ENCODE assay signal across 25 cellular contexts in the genomic region with DNA sequence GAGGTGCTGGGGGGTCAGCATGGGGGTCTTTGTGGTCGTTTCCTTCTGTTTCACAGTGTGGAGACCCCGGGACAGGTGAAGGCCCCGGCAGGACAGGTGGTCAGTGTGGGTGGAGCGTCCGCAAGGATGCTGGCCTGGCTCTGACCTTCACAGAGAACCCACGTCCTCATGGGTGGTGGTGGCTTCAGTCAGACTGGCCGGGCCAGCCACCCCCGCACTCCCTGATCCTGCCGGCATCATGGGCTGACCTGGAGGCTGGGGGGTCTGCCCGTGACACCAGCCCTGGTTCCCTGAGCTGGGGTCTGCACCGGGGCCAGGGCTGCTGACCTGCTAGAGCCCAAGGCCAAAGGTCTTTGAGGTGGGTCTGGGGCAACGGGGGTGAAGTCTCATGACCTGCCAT. TPM values are rescaled to one million over a fixed set of nuclear protein-coding genes. Genes with fewer than 3 reads are reported as not detected.
A peak's percentile ranks its signal among the peaks of the same experiment; 100 is the strongest.
DNase-seq lines count a peak whose midpoint lies in the region; ATAC-seq, FAIRE-seq and TF ChIP-seq lines count a peak whose summit lies in the region.
"Had no signal": no experiment of that assay in that cellular context is flagged by ENCODE, and none has a peak within 500 bp of the region (broad histone marks: within the 10 kb centered on the region; RNA-seq: fewer than 3 reads in every experiment).

No MANE protein-coding gene starts in this region.

- H2BK12ac ChIP-seq in neuronal stem cell (ENCODE audit: low read length), result no peak overlapping the region

- WGBS in HepG2 (ENCODE audit: low lambda C conversion rate), result 10% methylated on average over 10 of the region's 12 CpGs
- WGBS in right lobe of liver (ENCODE audit: insufficient coverage, low coverage, low lambda C conversion rate, missing lambda C conversion rate), result no CpG with 5 or more reads among the region's 12 CpGs
- WGBS in neuronal stem cell (ENCODE audit: extremely low coverage in 2 of 2, insufficient read length in 2 of 2, insufficient replicate concordance in 1 of 2), 2 donors, result no CpG with 5 or more reads among the region's 12 CpGs
- WGBS in body of pancreas, 2 donors, result 60 to 69% methylated on average over 3 to 12 of the region's 12 CpGs
- 33 to 80% methylated on average over 1 to 2 of the region's 12 CpGs for WGBS in thyroid gland, 2 donors

- no peak overlapping the region for H3K4ac ChIP-seq in neuronal stem cell (ENCODE audit: low read length)

- H3K27me3 ChIP-seq in HepG2 (ENCODE audit: control insufficient read depth in 1 of 2, insufficient read depth in 2 of 2, low read length in 2 of 2) (peaks cover 7 to 50% of the 10 kb centered on the region in 2 experiments; a peak in 3 of 5 replicates), right lobe of liver (no peaks in the 10 kb centered on the region), neuronal stem cell (ENCODE audit: control insufficient read depth in 3 of 3, insufficient read depth in 3 of 3, low read depth in 1 of 3, low read length in 3 of 3) (no peaks in the 10 kb centered on the region), body of pancreas (no peaks in the 10 kb centered on the region), thyroid gland (no peaks in the 10 kb centered on the region)
- H3K27me3 ChIP-seq in BLaER1 treated with 17β-estradiol and CSF1 and Interleukin-3, amounts not matched to agents 10 nM and 100 nM, result peaks cover 0 to 3% (median 0%) of the 10 kb centered on the region in 11 experiments; a peak in 1 of 22 replicates
- H3K27me3 ChIP-seq: BE2C had no signal

- no peak for TF ChIP-seq EP300 in HepG2 (IDR thresholded peaks at IDR 0.05; ENCODE audit: low read depth in 2 of 2, low read length in 2 of 2)
- TF ChIP-seq EP300 in HepG2 (CRISPR knock-in tag; IDR thresholded peaks at IDR 0.05; ENCODE audit: borderline replicate concordance), result no peak

- H2AFZ ChIP-seq in HepG2 (ENCODE audit: low read length), result no peak overlapping the region
- no peak overlapping the region for H2AFZ ChIP-seq in neuronal stem cell (ENCODE audit: low read length)
- H2AFZ ChIP-seq: GM23248 had no signal

- H3K4me2 ChIP-seq in HepG2 (ENCODE audit: low read depth, low read length) (no peak overlapping the region), neuronal stem cell (ENCODE audit: insufficient read depth, low read length, poor library complexity, severe bottlenecking) (no peak overlapping the region)
- peak overlapping the region in 8 of 11 experiments; percentile 6 to 54 (median 26); a peak in 12 of 22 replicates for H3K4me2 ChIP-seq in BLaER1 treated with 17β-estradiol and CSF1 and Interleukin-3, amounts not matched to agents 10 nM and 100 nM
- H3K4me2 ChIP-seq: A549 had no signal

- DNase-seq in HepG2 (ENCODE audit: low spot score), result no peak
- DNase-seq in right lobe of liver, result no peak
- DNase-seq in neuronal stem cell (ENCODE audit: low spot score), result no peak
- no peak for DNase-seq in body of pancreas
- DNase-seq in NCI-H146 treated with DMSO at 0.1 percent for 48 hours (lab: John Stamatoyannopoulos, UW; ENCODE audit: unreplicated experiment), result no peak
- DNase-seq in thyroid gland, result no peak
- DNase-seq: 8988T; ACHN; AML-193; BE2C; CD4-positive, CD25-positive, alpha-beta regulatory T cell; CD8-positive, alpha-beta memory T cell; DMS 273 treated with DMSO at 0.1 percent for 48 hours; DMS79; EL; GDM1; GM23248; H9 had no signal

- H3K27ac ChIP-seq in HepG2 (ENCODE audit: extremely low read length, insufficient read depth, low read length) (no peak overlapping the region), right lobe of liver (no peak overlapping the region), neuronal stem cell (replicated peaks; ENCODE audit: low read length) (no peak overlapping the region), body of pancreas (no peak overlapping the region), thyroid gland (no peak overlapping the region)
- H3K27ac ChIP-seq in BLaER1 treated with 17β-estradiol and CSF1 and Interleukin-3, amounts not matched to agents 10 nM and 100 nM, result no peak overlapping the region
- H3K27ac ChIP-seq: A549, C4-2B, GM23248 had no signal

- CTCF ChIA-PET in HepG2 (lab: Yijun Ruan, JAX; ENCODE audit: low intra/inter-chr PET ratio, low total read pairs), result no interaction called here

- no peak for FAIRE-seq in HepG2 (lab: Jason Lieb, UNC)
- FAIRE-seq: A549, D721Med, GM12878, GM19239 had no signal

- H4K20me1 ChIP-seq in HepG2 (ENCODE audit: insufficient read depth, low read length), result no peaks in the 10 kb centered on the region
- H4K20me1 ChIP-seq in BLaER1 treated with 17β-estradiol and CSF1 and Interleukin-3, amounts not matched to agents 10 nM and 100 nM, result no peaks in the 10 kb centered on the region; a peak in 1 of 22 replicates

- H3K14ac ChIP-seq in neuronal stem cell (ENCODE audit: low read length), result peak overlapping the region; percentile 63

- BruUV-seq in HepG2 (replicated peaks; lab: Mats Ljungman, UMichigan), result no TSS peak

- H2BK120ac ChIP-seq in neuronal stem cell (ENCODE audit: low read depth, low read length), result no peak overlapping the region

- H3K23ac ChIP-seq in neuronal stem cell (ENCODE audit: low read depth, low read length, poor library complexity), result no peak overlapping the region

- in situ Hi-C loops in HepG2 (cut with HindIII; ENCODE audit: extremely low pct_ligation_motif_present, low pct_unique_long_range_greater_than_20kb), result no loop called here

- H3K4me3 ChIP-seq in HepG2 (replicated peaks in 1 of 3; ENCODE audit: insufficient read depth in 1 of 3, low read depth in 2 of 3, low read length in 3 of 3) (no peak overlapping the region), right lobe of liver (no peak overlapping the region), neuronal stem cell (ENCODE audit: low read length in 2 of 2) (no peak overlapping the region), body of pancreas (no peak overlapping the region), thyroid gland (replicated peaks in 1 of 3) (no peak overlapping the region)
- no peak overlapping the region for H3K4me3 ChIP-seq in BLaER1 treated with 17β-estradiol and CSF1 and Interleukin-3, amounts not matched to agents 10 nM and 100 nM
- H3K4me3 ChIP-seq: A549, GM12878, GM23248 had no signal

- H3K36me3 ChIP-seq in HepG2 (replicated peaks in 1 of 2; ENCODE audit: control insufficient read depth in 1 of 2, insufficient read depth in 2 of 2, low read length in 2 of 2), result no peaks in the 10 kb centered on the region
- H3K36me3 ChIP-seq in right lobe of liver, result no peaks in the 10 kb centered on the region
- no peaks in the 10 kb centered on the region; a peak in 1 of 22 replicates for H3K36me3 ChIP-seq in BLaER1 treated with 17β-estradiol and CSF1 and Interleukin-3, amounts not matched to agents 10 nM and 100 nM
- no peaks in the 10 kb centered on the region for H3K36me3 ChIP-seq in neuronal stem cell (replicated peaks in 1 of 2; ENCODE audit: control insufficient read depth in 2 of 2, insufficient read depth in 2 of 2, low read length in 2 of 2)
- no peaks in the 10 kb centered on the region for H3K36me3 ChIP-seq in body of pancreas (replicated peaks in 1 of 2; ENCODE audit: insufficient read depth in 1 of 2, low read depth in 2 of 2)
- no peaks in the 10 kb centered on the region for H3K36me3 ChIP-seq in thyroid gland
- H3K36me3 ChIP-seq: BE2C had no signal

- POLR2A ChIA-PET in HepG2 (lab: Yijun Ruan, JAX), result no interaction called here

- H3K4me1 ChIP-seq in HepG2 (ENCODE audit: insufficient read depth, low read length) (no peaks in the 10 kb centered on the region), right lobe of liver (no peaks in the 10 kb centered on the region), neuronal stem cell (ENCODE audit: control insufficient read depth in 2 of 2, insufficient read depth in 1 of 2, low read depth in 1 of 2, low read length in 2 of 2) (peaks cover 0 to 4% of the 10 kb centered on the region in 2 donors), body of pancreas (no peaks in the 10 kb centered on the region), thyroid gland (no peaks in the 10 kb centered on the region)
- H3K4me1 ChIP-seq in BLaER1 treated with 17β-estradiol and CSF1 and Interleukin-3, amounts not matched to agents 10 nM and 100 nM, result peaks cover 4 to 50% (median 34%) of the 10 kb centered on the region in 10 experiments; a peak in 16 of 20 replicates
- H3K4me1 ChIP-seq: BE2C had no signal

- no peak overlapping the region for H4K91ac ChIP-seq in neuronal stem cell (ENCODE audit: low read depth, low read length, poor library complexity)

- H3K9me3 ChIP-seq in HepG2 (ENCODE audit: low read length) (no peaks in the 10 kb centered on the region), right lobe of liver (no peaks in the 10 kb centered on the region), neuronal stem cell (replicated peaks in 1 of 2; ENCODE audit: control insufficient read depth in 2 of 2, insufficient read depth in 1 of 2, low read depth in 1 of 2, low read length in 2 of 2) (peaks cover 3 to 8% of the 10 kb centered on the region in 2 donors), body of pancreas (no peaks in the 10 kb centered on the region), thyroid gland (no peaks in the 10 kb centered on the region)
- H3K9me3 ChIP-seq in BLaER1 treated with 17β-estradiol and CSF1 and Interleukin-3, amounts not matched to agents 10 nM and 100 nM (replicated peaks in 1 of 11), result peaks cover 0 to 14% (median 10%) of the 10 kb centered on the region in 11 experiments; a peak in 11 of 22 replicates
- H3K9me3 ChIP-seq: A549, BE2C had no signal

- H4K8ac ChIP-seq in neuronal stem cell (ENCODE audit: low read depth, low read length), result no peak overlapping the region

- no peaks in the 10 kb centered on the region for H3K79me2 ChIP-seq in HepG2 (ENCODE audit: insufficient read depth, low read length)

- H3K9ac ChIP-seq in HepG2 (ENCODE audit: insufficient read depth, low read depth, low read length), result no peak overlapping the region
- no peak overlapping the region for H3K9ac ChIP-seq in BLaER1 treated with 17β-estradiol and CSF1 and Interleukin-3, amounts not matched to agents 10 nM and 100 nM
- H3K9ac ChIP-seq in neuronal stem cell (ENCODE audit: low read depth, low read length, poor library complexity), result no peak overlapping the region
- H3K9ac ChIP-seq: GM23248 had no signal

- H2AK5ac ChIP-seq in neuronal stem cell (ENCODE audit: low read depth, low read length), result peak overlapping the region; percentile 57

- ATAC-seq in HepG2 (no peak), right lobe of liver (no peak), body of pancreas (no peak)
- ATAC-seq: A549, GM12878, HCT116 had no signal

- H2BK15ac ChIP-seq in neuronal stem cell (ENCODE audit: low read length), result no peak overlapping the region

- no peak for TF ChIP-seq RAD21 in HepG2 (CRISPR knock-in tag; IDR thresholded peaks at IDR 0.05)

- H2BK5ac ChIP-seq in neuronal stem cell (ENCODE audit: low read length), result no peak overlapping the region

- no peaks in the 10 kb centered on the region for H3K79me1 ChIP-seq in neuronal stem cell (ENCODE audit: low read depth, low read length)

- H3K18ac ChIP-seq in neuronal stem cell (ENCODE audit: low read length), result peak overlapping the region; percentile 69

- TF ChIP-seq POLR2A in HepG2 (IDR thresholded peaks at IDR 0.05; ENCODE audit: insufficient read depth in 1 of 2, low read depth in 2 of 2, low read length in 2 of 2), result no peak
- no peak for TF ChIP-seq POLR2A in right lobe of liver (IDR thresholded peaks at IDR 0.05)
- no peak for TF ChIP-seq POLR2A in body of pancreas (IDR thresholded peaks at IDR 0.05)
- TF ChIP-seq POLR2A in thyroid gland (IDR thresholded peaks at IDR 0.05), result no peak

- TF ChIP-seq CTCF in HepG2 (CRISPR knock-in tag; IDR thresholded peaks at IDR 0.05), result no peak
- no peak for TF ChIP-seq CTCF in right lobe of liver (IDR thresholded peaks at IDR 0.05)
- no peak for TF ChIP-seq CTCF in body of pancreas (IDR thresholded peaks at IDR 0.05)
- no peak for TF ChIP-seq CTCF in thyroid gland (IDR thresholded peaks at IDR 0.05)

- intact Hi-C loops in HepG2 (cut with micrococcal nuclease; ENCODE audit: unreplicated experiment) (no loop called here), right lobe of liver (cut with DNase I) (no loop called here), body of pancreas (cut with DNase I) (no loop called here), thyroid gland (cut with DNase I) (no loop called here)

RNA-seq across cellular contexts. Expression of gene CDH4, which starts 41.9 kb away (rescaled TPM):
- total RNA-seq in HepG2 (2016; rRNA removed; fragmentation: Illumina TruSeq; extraction: Trizol) (not detected in 2 replicates), right lobe of liver (under 1 TPM in 3 of 6 experiments, not detected in 3; 0.02 to 0.14 (median 0.09) TPM), body of pancreas (under 1 TPM; 0.33 to 0.52 TPM), thyroid gland (under 1 TPM in 3 of 4 donors, not detected in 1; 0.22 to 0.29 (median 0.29) TPM)
- not detected in 2 replicates for total RNA-seq in HepG2 (2016; cell fraction: cytosol; rRNA removed; fragmentation: Illumina TruSeq; extraction: Trizol; ENCODE audit: low read depth)
- total RNA-seq in HepG2 (2016; cell fraction: insoluble cytoplasmic fraction; rRNA removed; fragmentation: Illumina TruSeq; extraction: Trizol), result not detected in 2 replicates
- not detected in 2 replicates for total RNA-seq in HepG2 (2016; cell fraction: membrane; rRNA removed; fragmentation: Illumina TruSeq; extraction: Trizol)
- total RNA-seq in HepG2 (2016; cell fraction: nucleus; rRNA removed; fragmentation: Illumina TruSeq; extraction: Trizol), result not detected in 2 replicates
- polyA plus RNA-seq in HepG2 (2011; rRNA removed), result not detected in 2 replicates
- not detected in 2 replicates for polyA plus RNA-seq in HepG2 (2011; cell fraction: cytosol; rRNA removed)
- polyA plus RNA-seq in HepG2 (2011; cell fraction: nucleus; rRNA removed), result not detected in 2 replicates
- 0.56 and 0.76 TPM in 2 replicates for polyA plus RNA-seq in HepG2 (2012)
- polyA plus RNA-seq in HepG2 (2016; cell fraction: cytosol; fragmentation: Illumina TruSeq; extraction: Trizol; ENCODE audit: low read depth), result not detected in 2 replicates
- polyA plus RNA-seq in HepG2 (2016; cell fraction: insoluble cytoplasmic fraction; fragmentation: Illumina TruSeq; extraction: Trizol; ENCODE audit: low read depth), result not detected in 2 replicates
- not detected in 2 replicates for polyA plus RNA-seq in HepG2 (2016; cell fraction: membrane; fragmentation: Illumina TruSeq; extraction: Trizol; ENCODE audit: low read depth)
- polyA plus RNA-seq in HepG2 (2016; cell fraction: nucleus; fragmentation: Illumina TruSeq; extraction: Trizol; ENCODE audit: insufficient read depth, low read depth), result not detected in 2 replicates
- polyA minus RNA-seq in HepG2 (2011; rRNA and poly(A)+ RNA removed; ENCODE audit: low replicate concordance), result not detected in 2 replicates
- not detected in 2 replicates for polyA minus RNA-seq in HepG2 (2011; cell fraction: cytosol; rRNA and poly(A)+ RNA removed)
- not detected in 2 replicates for polyA minus RNA-seq in HepG2 (2011; cell fraction: nucleus; rRNA and poly(A)+ RNA removed)
- polyA plus RNA-seq in neuronal stem cell (2013, experiment 1 of 2), result 10.2 TPM
- 10.4 TPM for polyA plus RNA-seq in neuronal stem cell (2013, experiment 2 of 2)
- total RNA-seq: CD8-positive, alpha-beta memory T cell; GM12878 had no signal
- polyA plus RNA-seq: GM12878 had no signal

Comparison
In these comparisons a context has a peak if more than half of its experiments do, and no peak if none do; other contexts are left out.
1. H3K4me2 ChIP-seq: peak in BLaER1 treated with 17β-estradiol and CSF1 and Interleukin-3, amounts not matched to agents 10 nM and 100 nM (8 of 11); none in HepG2 (single experiment) and neuronal stem cell (single experiment).